Comparison of ENCODE assay signal across 23 cellular contexts in genomic region chr4:98631506-98631905, GRCh38. TPM values are rescaled to one million over a fixed set of nuclear protein-coding genes. Genes with fewer than 3 reads are reported as not detected.
DNase-seq lines count a peak whose midpoint lies in the region; ATAC-seq and TF ChIP-seq lines count a peak whose summit lies in the region.
"Had no signal": no experiment of that assay in that cellular context is flagged by ENCODE, and none has a peak within 500 bp of the region (broad histone marks: within the 10 kb centered on the region; RNA-seq: fewer than 3 reads in every experiment).

No MANE protein-coding gene starts in this region.

- H3K27ac ChIP-seq in IMR-90 (ENCODE audit: insufficient read depth, low read length) (no peak overlapping the region), cingulate gyrus (ENCODE audit: low read depth, low read length) (peak overlapping the region; percentile 42), heart right ventricle (no peak overlapping the region)
- H3K27ac ChIP-seq: A549, HL-60, RWPE1 had no signal

- H4K91ac ChIP-seq in IMR-90 (ENCODE audit: insufficient read depth, low read depth, low read length), result no peak overlapping the region

- BruUV-seq in Caco-2 (replicated peaks; lab: Mats Ljungman, UMichigan) (no TSS peak), IMR-90 (replicated peaks; lab: Mats Ljungman, UMichigan) (no TSS peak)

- no peak overlapping the region for H3K18ac ChIP-seq in IMR-90 (ENCODE audit: low read depth, low read length)

- H3K4me3 ChIP-seq in Caco-2 (ENCODE audit: low read depth, low read length), result no peak overlapping the region
- H3K4me3 ChIP-seq in IMR-90 (ENCODE audit: insufficient read depth, low read depth, low read length), result no peak overlapping the region
- no peak overlapping the region for H3K4me3 ChIP-seq in skeletal muscle satellite cell (ENCODE audit: low read length)
- H3K4me3 ChIP-seq in heart right ventricle, result no peak overlapping the region
- H3K4me3 ChIP-seq: A549 had no signal

- no peak overlapping the region for H2BK20ac ChIP-seq in IMR-90 (ENCODE audit: low read depth, low read length)

- H3K36me3 Mint-ChIP-seq in Caco-2 (ENCODE audit: insufficient read depth, unreplicated experiment), result peaks cover 5% of the 10 kb centered on the region
- H3K36me3 Mint-ChIP-seq: IgD-negative memory B cell had no signal

- no peaks in the 10 kb centered on the region for H3K9me3 ChIP-seq in Caco-2
- peaks cover 4% of the 10 kb centered on the region for H3K9me3 ChIP-seq in IMR-90 (ENCODE audit: control insufficient read depth, insufficient read depth, low read length)
- no peaks in the 10 kb centered on the region for H3K9me3 ChIP-seq in skeletal muscle satellite cell (replicated peaks; ENCODE audit: low read length)
- H3K9me3 ChIP-seq in heart right ventricle, result no peaks in the 10 kb centered on the region
- H3K9me3 ChIP-seq: A549 had no signal

- CTCF ChIA-PET in Caco-2 (lab: Charles Lee) (no interaction called here), IMR-90 (lab: Yijun Ruan, JAX) (no interaction called here)

- H3K9ac ChIP-seq in IMR-90 (ENCODE audit: low read depth, low read length) (no peak overlapping the region), skeletal muscle satellite cell (ENCODE audit: low read depth, low read length) (no peak overlapping the region)

- no peak for TF ChIP-seq CTCF in Caco-2 (IDR thresholded peaks at IDR 0.05; ENCODE audit: insufficient read depth in 1 of 2, low read depth in 1 of 2, low read length in 1 of 2, severe bottlenecking in 1 of 2, unreplicated experiment in 1 of 2)
- TF ChIP-seq CTCF in IMR-90 (conservative IDR thresholded peaks at IDR 0.05; ENCODE audit: low read depth, low read length), result no peak
- TF ChIP-seq CTCF in heart right ventricle (IDR thresholded peaks at IDR 0.05), result no peak

- H2AFZ ChIP-seq in IMR-90 (replicated peaks; ENCODE audit: low read length, poor library complexity), result no peak overlapping the region

- no peak for TF ChIP-seq RAD21 in IMR-90 (IDR thresholded peaks at IDR 0.05; ENCODE audit: low read length)

- no peak overlapping the region for H4K8ac ChIP-seq in IMR-90 (ENCODE audit: low read depth in 2 of 2, low read length in 2 of 2)

- peaks cover 31% of the 10 kb centered on the region for H3K4me1 Mint-ChIP-seq in Caco-2 (ENCODE audit: low read depth, unreplicated experiment)

- H3K27me3 Mint-ChIP-seq in Caco-2 (ENCODE audit: insufficient read depth, unreplicated experiment), result no peaks in the 10 kb centered on the region
- H3K27me3 Mint-ChIP-seq: CD4-positive, alpha-beta memory T cell had no signal

- H3K27ac Mint-ChIP-seq in Caco-2 (ENCODE audit: unreplicated experiment), result peak overlapping the region; percentile 24
- H3K27ac Mint-ChIP-seq: IgD-negative memory B cell had no signal

- no peak overlapping the region for H4K5ac ChIP-seq in IMR-90 (ENCODE audit: low read depth, low read length)

- POLR2A ChIA-PET in Caco-2 (lab: Charles Lee) (no interaction called here), IMR-90 (lab: Charles Lee; ENCODE audit: unreplicated experiment) (no interaction called here)

- in situ Hi-C loops in IMR-90 (cut with MboI; ENCODE audit: low sequenced_read_pairs), result no loop called here

- H2BK5ac ChIP-seq in IMR-90 (ENCODE audit: low read depth, low read length, poor library complexity, severe bottlenecking), result no peak overlapping the region

- H3K56ac ChIP-seq in IMR-90 (ENCODE audit: extremely low read depth, insufficient read depth, low read length), result no peak overlapping the region

- 0 out of 2 replicates have a peak, but pooled peaks cover 6% of the 10 kb centered on the region for H4K20me1 ChIP-seq in IMR-90 (ENCODE audit: insufficient read depth, low read length)

- 0 out of 2 replicates have a peak overlapping the region, but pooled peaks have one; percentile 16 for H2AK5ac ChIP-seq in IMR-90 (ENCODE audit: low read depth, low read length)

- H2AK9ac ChIP-seq in IMR-90 (replicated peaks; ENCODE audit: low read depth, low read length, poor library complexity), result no peak overlapping the region

- H3K79me1 ChIP-seq in IMR-90 (ENCODE audit: low read depth in 1 of 2, low read length in 2 of 2), result peaks cover 48 to 77% of the 10 kb centered on the region in 2 experiments

- no peak overlapping the region for H3K14ac ChIP-seq in IMR-90 (replicated peaks; ENCODE audit: low read depth, low read length)

- 100% methylated on average over 1 of the region's 3 CpGs; no CpG with 5 or more reads in 1 of the 2 experiments for WGBS in IMR-90 (ENCODE audit: extremely low coverage in 2 of 2, insufficient read length in 1 of 2), 2 experiments
- WGBS in heart right ventricle, 2 donors, result 51 to 53% methylated on average over 3 of the region's 3 CpGs

- DNase-seq in Caco-2 (no peak), IMR-90 (no peak), heart right ventricle (no peak)
- DNase-seq: CD4-positive, alpha-beta memory T cell; DMS79; H9; Karpas-422; NCI-H1092; NCI-H1436 treated with DMSO at 0.1 percent for 48 hours; NCI-H2029; NCI-H2227 treated with DMSO at 0.1 percent for 48 hours; NCI-H82; OCI-M1; SIG-M5 had no signal

- H3K9me1 ChIP-seq in IMR-90 (ENCODE audit: insufficient read depth, low read length), result peaks cover 6% of the 10 kb centered on the region; the same call in 1 of the 2 replicates

- H3K36me3 ChIP-seq in Caco-2 (ENCODE audit: control insufficient read depth, insufficient read depth, low read length), result no peaks in the 10 kb centered on the region
- peaks cover 7% of the 10 kb centered on the region; the same call in 1 of the 2 replicates for H3K36me3 ChIP-seq in IMR-90 (ENCODE audit: control insufficient read depth, insufficient read depth, low read length)
- H3K36me3 ChIP-seq in skeletal muscle satellite cell (ENCODE audit: insufficient read depth, low read length), result no peaks in the 10 kb centered on the region
- no peaks in the 10 kb centered on the region for H3K36me3 ChIP-seq in heart right ventricle

- H3K27me3 ChIP-seq in Caco-2 (replicated peaks; ENCODE audit: control insufficient read depth, insufficient read depth, low read length) (no peaks in the 10 kb centered on the region), IMR-90 (ENCODE audit: control insufficient read depth, insufficient read depth, low read length) (no peaks in the 10 kb centered on the region), skeletal muscle satellite cell (ENCODE audit: control insufficient read depth, insufficient read depth, low read length) (no peaks in the 10 kb centered on the region), heart right ventricle (no peaks in the 10 kb centered on the region)

- no peak overlapping the region for H2BK120ac ChIP-seq in IMR-90 (ENCODE audit: low read depth, low read length)

- dilution Hi-C loops in IMR-90 (cut with HindIII; ENCODE audit: low sequenced_read_pairs, unreplicated experiment), result no loop called here

- ATAC-seq in IMR-90 (ENCODE audit: low read depth) (no peak), heart right ventricle (no peak), HG02852 (IDR thresholded peaks at IDR 0.05; ENCODE audit: unreplicated experiment) (no peak), GM21423 (IDR thresholded peaks at IDR 0.05; ENCODE audit: unreplicated experiment) (no peak)
- ATAC-seq: A549, SK-N-SH treated with all-trans-retinoic acid at 6 μM for 48 hours had no signal

- H3K4ac ChIP-seq in IMR-90 (ENCODE audit: low read depth, low read length), result no peak overlapping the region

- TF ChIP-seq POLR2A in IMR-90 (IDR thresholded peaks at IDR 0.05; ENCODE audit: low read depth, low read length), result no peak

- H3K4me1 ChIP-seq in Caco-2, result peaks cover 19% of the 10 kb centered on the region
- peaks cover 8% of the 10 kb centered on the region for H3K4me1 ChIP-seq in IMR-90 (ENCODE audit: control insufficient read depth, insufficient read depth, low read length)
- H3K4me1 ChIP-seq in skeletal muscle satellite cell (ENCODE audit: control insufficient read depth, insufficient read depth, low read length), result peaks cover 41% of the 10 kb centered on the region
- peaks cover 0 to 23% (median 13%) of the 10 kb centered on the region in 9 donors for H3K4me1 ChIP-seq in heart right ventricle

- H3K4me3 Mint-ChIP-seq in Caco-2 (ENCODE audit: unreplicated experiment), result no peak overlapping the region
- H3K4me3 Mint-ChIP-seq: H9 had no signal

- intact Hi-C loops in Caco-2 (cut with micrococcal nuclease; ENCODE audit: unreplicated experiment), result no loop called here
- intact Hi-C loops in IMR-90 (cut with micrococcal nuclease), result no loop called here
- intact Hi-C loops in heart right ventricle (cut with DNase I), result loop anchor here in 1 of 10 donors (10.0 kb wide), 1 partner anchor 167 kb away; no protein-coding TSS in a partner anchor

- H3K9me3 Mint-ChIP-seq in Caco-2 (ENCODE audit: unreplicated experiment), result no peaks in the 10 kb centered on the region
- H3K9me3 Mint-ChIP-seq: H9, IgD-negative memory B cell had no signal

- no peak overlapping the region for H2BK15ac ChIP-seq in IMR-90 (ENCODE audit: low read depth, low read length)

- no peak overlapping the region for H3K4me2 ChIP-seq in IMR-90 (ENCODE audit: low read depth, low read length)
- peak overlapping the region; percentile 14 for H3K4me2 ChIP-seq in skeletal muscle satellite cell (ENCODE audit: low read length)
- H3K4me2 ChIP-seq: A549 had no signal

- H3K23ac ChIP-seq in IMR-90 (ENCODE audit: low read depth, low read length), result 0 out of 2 replicates have a peak overlapping the region, but pooled peaks have one; percentile 7

TF ChIP-seq in IMR-90, 13 proteins besides CTCF, POLR2A, EP300 and RAD21 (continues in another document):
- TF ChIP-seq MXI1 (IDR thresholded peaks at IDR 0.05; ENCODE audit: borderline replicate concordance, low read depth, low read length) (no peak), FOS (IDR thresholded peaks at IDR 0.05; ENCODE audit: low read depth, low read length) (no peak), MAFK (IDR thresholded peaks at IDR 0.05; ENCODE audit: low read depth, low read length) (no peak), NFE2L2 (IDR thresholded peaks at IDR 0.05; ENCODE audit: low read depth, low read length) (no peak), ELK1 (IDR thresholded peaks at IDR 0.05; ENCODE audit: borderline replicate concordance, low read depth, low read length) (no peak)

RNA-seq across cellular contexts. Expression of gene TSPAN5, which starts 26.9 kb away (rescaled TPM):
- total RNA-seq in Caco-2 (2022) (24.1 and 26.1 TPM in 2 replicates), IMR-90 (2012; rRNA removed) (79.6 and 88.3 TPM in 2 replicates), heart right ventricle (1 to 10 TPM in 9 of 10 donors, under 1 TPM in 1; 0.85 to 6.7 (median 4.4) TPM)
- polyA plus RNA-seq in IMR-90 (2012; rRNA removed) (58.2 and 64.8 TPM in 2 replicates), heart right ventricle (1 to 10 TPM in 1 of 2 donors, under 1 TPM in 1; 0.88 to 3.2 TPM)
- polyA plus RNA-seq in IMR-90 (2012; cell fraction: cytosol; rRNA removed), result 36.9 and 41.6 TPM in 2 replicates
- 21.8 and 70.0 TPM in 2 replicates for polyA plus RNA-seq in IMR-90 (2012; cell fraction: nucleus; rRNA removed; ENCODE audit: low replicate concordance)
- 47.4 and 51.3 TPM in 2 replicates for total RNA-seq in skeletal muscle satellite cell (2012; rRNA removed)
